Comparison of ENCODE assay signal across 8 cellular contexts in genomic region chr18:2356906-2357305, GRCh38.
"Had no signal": no experiment of that assay in that cellular context is flagged by ENCODE, and none has a peak within 500 bp of the region (broad histone marks: within the 10 kb centered on the region; RNA-seq: fewer than 3 reads in every experiment).

No MANE protein-coding gene starts in this region.

- H3K9me3 Mint-ChIP-seq: H9 had no signal

- H3K4me3 Mint-ChIP-seq: H9, IgD-negative memory B cell had no signal

- H3K4me1 Mint-ChIP-seq: H9 had no signal

- H3K4me3 ChIP-seq: GM23248 had no signal

- H3K27ac ChIP-seq: GM23248 had no signal

- H3K27ac Mint-ChIP-seq: H9 had no signal

- H2AFZ ChIP-seq: GM23248 had no signal

- H3K27me3 Mint-ChIP-seq: IgD-negative memory B cell had no signal

- FAIRE-seq: H1, H54, HepG2 had no signal

- ATAC-seq: HepG2 had no signal

- H3K9ac ChIP-seq: GM23248 had no signal

- DNase-seq: GM23248, H9, HCEC 1CT, KG1 had no signal

- H3K36me3 Mint-ChIP-seq: IgD-negative memory B cell had no signal
